ENCODE assay signal across 9 cellular contexts in genomic region chr10:104045151-104046089, GRCh38. TPM values are rescaled to one million over a fixed set of nuclear protein-coding genes. Genes with fewer than 3 reads are reported as not detected.
DNase-seq lines count a peak whose midpoint lies in the region; ATAC-seq lines count a peak whose summit lies in the region.
"Had no signal": no experiment of that assay in that cellular context is flagged by ENCODE, and none has a peak within 500 bp of the region (broad histone marks: within the 10 kb centered on the region; RNA-seq: fewer than 3 reads in every experiment).

No MANE protein-coding gene starts in this region.

- no peak for ATAC-seq in GM21717 (IDR thresholded peaks at IDR 0.05; ENCODE audit: unreplicated experiment)

- no peak overlapping the region for H3K4me3 ChIP-seq in H7 (ENCODE audit: insufficient read depth, low read depth, low read length)
- H3K4me3 ChIP-seq in effector memory CD4-positive, alpha-beta T cell (ENCODE audit: insufficient read depth, low read depth, low read length, poor library complexity, severe bottlenecking): no peak overlapping the region

- H3K27me3 ChIP-seq in H7 (ENCODE audit: control insufficient read depth, insufficient read depth, low read length): no peaks in the 10 kb centered on the region; the same call in 1 of the 2 replicates
- no peaks in the 10 kb centered on the region for H3K27me3 ChIP-seq in effector memory CD4-positive, alpha-beta T cell (replicated peaks; ENCODE audit: control insufficient read depth, insufficient read depth, low read length, poor library complexity, severe bottlenecking)

- H3K4me1 ChIP-seq in effector memory CD4-positive, alpha-beta T cell (ENCODE audit: control insufficient read depth, insufficient read depth, low read length, poor library complexity, severe bottlenecking): no peaks in the 10 kb centered on the region

- H3K9me3 ChIP-seq in effector memory CD4-positive, alpha-beta T cell (ENCODE audit: control insufficient read depth, low read length): no peaks in the 10 kb centered on the region

- DNase-seq in COLO829 (ENCODE audit: low spot score) (peak; percentile 70), H7 (peak; percentile 91), T1000 (lab: John Stamatoyannopoulos, UW) (peak; percentile 54), glomerular visceral epithelial cell (ENCODE audit: extremely low spot score) (peak; percentile 73), pulmonary artery endothelial cell (ENCODE audit: low read depth, low spot score) (peak; percentile 45)
- DNase-seq in effector memory CD4-positive, alpha-beta T cell: no peak
- DNase-seq in stimulated activated CD4-positive, alpha-beta T cell treated with anti-CD3 and anti-CD28 coated beads, Interleukin-4, amount 100 ng/mL, for 1 hour: no peak

- no peaks in the 10 kb centered on the region for H3K36me3 ChIP-seq in H7 (replicated peaks; ENCODE audit: control insufficient read depth, insufficient read depth, low read length)
- H3K36me3 ChIP-seq in effector memory CD4-positive, alpha-beta T cell (ENCODE audit: control insufficient read depth, insufficient read depth, low read length): no peaks in the 10 kb centered on the region

- H3K27ac ChIP-seq in effector memory CD4-positive, alpha-beta T cell (ENCODE audit: insufficient read depth, low read length, poor library complexity, severe bottlenecking): no peak overlapping the region

RNA-seq across cellular contexts. Expression of gene COL17A1, which starts 40.3 kb away (rescaled TPM):
- total RNA-seq in H7 (2014; rRNA removed; shearing (Covaris generic)): 0.59 and 1.0 TPM in 2 replicates
- 2.2 and 2.9 TPM in 2 replicates for total RNA-seq in pulmonary artery endothelial cell
- total RNA-seq: mononuclear cell had no signal

Comparison
In these comparisons a context has a peak if more than half of its experiments do, and no peak if none do; other contexts are left out.
1. DNase-seq: peak in COLO829 (single experiment), H7 (single experiment), T1000 (single experiment), glomerular visceral epithelial cell (single experiment) and pulmonary artery endothelial cell (single experiment); none in effector memory CD4-positive, alpha-beta T cell (0 of 3) and stimulated activated CD4-positive, alpha-beta T cell treated with anti-CD3 and anti-CD28 coated beads, Interleukin-4, amount 100 ng/mL, for 1 hour (single experiment).